12 cellular contexts compared by ENCODE assay signal in the genomic region with DNA sequence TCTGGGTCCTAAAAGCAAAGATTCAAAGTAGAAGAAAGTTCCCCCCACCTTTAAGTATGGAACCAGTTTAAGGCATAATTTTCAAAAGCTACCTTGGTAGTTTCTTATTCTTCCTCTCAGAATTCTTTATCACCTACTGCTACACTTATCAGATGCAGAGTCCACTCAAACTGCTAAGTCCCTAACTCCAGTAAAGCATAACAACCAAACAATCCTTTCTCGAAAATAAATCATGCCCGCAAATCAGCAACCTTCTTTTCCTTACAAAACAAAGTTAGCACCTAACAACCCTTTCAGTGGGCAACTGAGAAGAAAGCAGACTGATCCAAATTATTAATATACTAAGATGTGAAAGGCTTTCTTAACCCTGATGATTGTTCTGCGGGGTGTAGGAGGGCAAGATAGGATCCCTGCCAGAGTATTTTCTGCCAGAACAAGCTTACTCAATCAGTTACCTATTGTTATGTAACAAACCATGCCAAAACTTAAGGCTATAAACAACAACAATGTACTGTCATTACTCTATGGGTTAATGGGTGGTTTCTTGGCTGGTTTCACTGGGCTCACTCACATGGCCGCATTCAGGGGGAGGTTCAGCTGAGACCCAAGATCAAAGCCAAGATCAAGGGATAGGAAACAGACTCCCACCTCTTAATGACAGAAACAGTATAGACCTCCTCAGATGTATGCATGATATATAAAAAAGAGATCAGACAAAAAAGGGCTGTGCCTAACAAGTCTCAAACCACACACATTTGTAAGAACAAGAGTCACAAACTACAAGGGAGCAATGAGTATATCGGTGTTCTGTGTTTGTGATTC. TPM values are rescaled to one million over a fixed set of nuclear protein-coding genes. Genes with fewer than 3 reads are reported as not detected.
DNase-seq lines count a peak whose midpoint lies in the region; ATAC-seq, FAIRE-seq and TF ChIP-seq lines count a peak whose summit lies in the region.
"Had no signal": no experiment of that assay in that cellular context is flagged by ENCODE, and none has a peak within 500 bp of the region (broad histone marks: within the 10 kb centered on the region; RNA-seq: fewer than 3 reads in every experiment).

No MANE protein-coding gene starts in this region.

- peaks cover 14% of the 10 kb centered on the region for H4K20me1 ChIP-seq in HepG2 (ENCODE audit: insufficient read depth, low read length)

- TF ChIP-seq RAD21 in HepG2 (CRISPR knock-in tag; IDR thresholded peaks at IDR 0.05) = no peak

- peaks cover 38% of the 10 kb centered on the region for H3K79me2 ChIP-seq in HepG2 (ENCODE audit: insufficient read depth, low read length)

- H3K36me3 ChIP-seq in right lobe of liver (no peaks in the 10 kb centered on the region), HepG2 (replicated peaks in 1 of 2; ENCODE audit: control insufficient read depth in 1 of 2, insufficient read depth in 2 of 2, low read length in 2 of 2) (no peaks in the 10 kb centered on the region), left lung (no peaks in the 10 kb centered on the region), vagina (no peaks in the 10 kb centered on the region)
- H3K36me3 ChIP-seq: BE2C, prostate gland had no signal

- ATAC-seq in right lobe of liver (peak; percentile 51 to 65 (median 59)), HepG2 (no peak), left lung (peak; percentile 42)

- no peak overlapping the region for H3K4me2 ChIP-seq in HepG2 (ENCODE audit: low read depth, low read length)

- WGBS in right lobe of liver (ENCODE audit: insufficient coverage, low coverage, low lambda C conversion rate, missing lambda C conversion rate) = 46% methylated on average over 5 of the region's 5 CpGs
- WGBS in HepG2 (ENCODE audit: low lambda C conversion rate) = 87% methylated on average over 5 of the region's 5 CpGs

- TF ChIP-seq CTCF in right lobe of liver (IDR thresholded peaks at IDR 0.05) (no peak), HepG2 (CRISPR knock-in tag; IDR thresholded peaks at IDR 0.05) (no peak), left lung (IDR thresholded peaks at IDR 0.05) (no peak), vagina (IDR thresholded peaks at IDR 0.05) (no peak)

- H3K27ac ChIP-seq in right lobe of liver (no peak overlapping the region), HepG2 (ENCODE audit: extremely low read length, insufficient read depth, low read length) (no peak overlapping the region), left lung (peak overlapping the region in 1 of 2 donors; percentile 3), vagina (peak overlapping the region; percentile 23)
- H3K27ac ChIP-seq: prostate gland had no signal

- no peak for DNase-seq in right lobe of liver
- no peak for DNase-seq in HepG2 (ENCODE audit: low spot score)
- DNase-seq in activated T-helper 1 cell treated with anti-CD3 and anti-CD28 coated beads, Interleukin-12 subunit alpha, Interleukin-12 subunit beta, Interleukin-2, Interleukin-4 antibody, amounts not matched to agents 30 ng/mL and 10 ng/mL and 1 ng/mL, durations not matched to agents 14 hours and 24 hours and 36 hours (ENCODE audit: low spot score) = no peak
- no peak for DNase-seq in left lung
- DNase-seq in vagina (ENCODE audit: extremely low spot score in 2 of 2) = no peak
- DNase-seq in SKM-1 (lab: John Stamatoyannopoulos, UW; ENCODE audit: unreplicated experiment) = no peak
- DNase-seq in HT-29 (ENCODE audit: low spot score) = no peak
- no peak for DNase-seq in activated effector memory CD4-positive, alpha-beta T cell treated with Interleukin-2 at 50 U/mL for 16 hours
- DNase-seq: BE2C, GOT3, NCI-H510A had no signal

- CTCF ChIA-PET in HepG2 (lab: Yijun Ruan, JAX; ENCODE audit: low intra/inter-chr PET ratio, low total read pairs) = interaction anchor here (1.1 kb wide), 1 partner anchor 169 kb away, joined by 5 read pairs; no protein-coding TSS in a partner anchor

- in situ Hi-C loops in HepG2 (cut with HindIII; ENCODE audit: extremely low pct_ligation_motif_present, low pct_unique_long_range_greater_than_20kb) = loop anchor here (25.0 kb wide), 1 partner anchor 173 kb away; no protein-coding TSS in a partner anchor

- H2AFZ ChIP-seq in HepG2 (ENCODE audit: low read length) = no peak overlapping the region

- H3K9me3 Mint-ChIP-seq in activated T-helper 1 cell treated with anti-CD3 and anti-CD28 coated beads, Interleukin-12 subunit alpha, Interleukin-12 subunit beta, Interleukin-2, Interleukin-4 antibody, amounts not matched to agents 30 ng/mL and 10 ng/mL and 1 ng/mL, durations not matched to agents 14 hours and 24 hours and 36 hours = peaks cover 4% of the 10 kb centered on the region

- POLR2A ChIA-PET in HepG2 (lab: Yijun Ruan, JAX) = no interaction called here

- H3K4me3 Mint-ChIP-seq in activated T-helper 1 cell treated with anti-CD3 and anti-CD28 coated beads, Interleukin-12 subunit alpha, Interleukin-12 subunit beta, Interleukin-2, Interleukin-4 antibody, amounts not matched to agents 30 ng/mL and 10 ng/mL and 1 ng/mL, durations not matched to agents 14 hours and 24 hours and 36 hours = no peak overlapping the region

- no peaks in the 10 kb centered on the region for H3K27me3 Mint-ChIP-seq in activated T-helper 1 cell treated with anti-CD3 and anti-CD28 coated beads, Interleukin-12 subunit alpha, Interleukin-12 subunit beta, Interleukin-2, Interleukin-4 antibody, amounts not matched to agents 30 ng/mL and 10 ng/mL and 1 ng/mL, durations not matched to agents 14 hours and 24 hours and 36 hours (ENCODE audit: insufficient read depth)

- no peak for TF ChIP-seq EP300 in HepG2 (IDR thresholded peaks at IDR 0.05; ENCODE audit: low read depth in 2 of 2, low read length in 2 of 2)
- TF ChIP-seq EP300 in HepG2 (CRISPR knock-in tag; IDR thresholded peaks at IDR 0.05; ENCODE audit: borderline replicate concordance) = no peak

- intact Hi-C loops in right lobe of liver (cut with DNase I) (no loop called here), HepG2 (cut with micrococcal nuclease; ENCODE audit: unreplicated experiment) (no loop called here), left lung (cut with DNase I) (no loop called here), vagina (cut with DNase I) (no loop called here)
- intact Hi-C loops in activated T-helper 1 cell treated with anti-CD3 and anti-CD28 coated beads, Interleukin-12 subunit alpha, Interleukin-12 subunit beta, Interleukin-2, Interleukin-4 antibody, amounts not matched to agents 30 ng/mL and 10 ng/mL and 1 ng/mL, durations not matched to agents 14 hours and 24 hours and 36 hours (cut with micrococcal nuclease) = loop anchor here (1.0 to 2.0 kb wide), 3 partner anchors 15 to 36 kb away; no protein-coding TSS in a partner anchor

- H3K36me3 Mint-ChIP-seq in activated T-helper 1 cell treated with anti-CD3 and anti-CD28 coated beads, Interleukin-12 subunit alpha, Interleukin-12 subunit beta, Interleukin-2, Interleukin-4 antibody, amounts not matched to agents 30 ng/mL and 10 ng/mL and 1 ng/mL, durations not matched to agents 14 hours and 24 hours and 36 hours (ENCODE audit: low read depth) = peaks cover 22% of the 10 kb centered on the region

- H3K4me1 ChIP-seq in right lobe of liver = peaks cover 0 to 10% (median 0%) of the 10 kb centered on the region in 4 donors
- H3K4me1 ChIP-seq in HepG2 (ENCODE audit: insufficient read depth, low read length) = peaks cover 7% of the 10 kb centered on the region; the same call in 1 of the 2 replicates
- H3K4me1 ChIP-seq in left lung = peaks cover 8 to 18% of the 10 kb centered on the region in 2 donors
- H3K4me1 ChIP-seq in vagina = peaks cover 50% of the 10 kb centered on the region
- H3K4me1 ChIP-seq: BE2C had no signal

- FAIRE-seq in HepG2 (lab: Jason Lieb, UNC) = no peak

- H3K4me3 ChIP-seq in right lobe of liver (no peak overlapping the region), HepG2 (replicated peaks in 1 of 3; ENCODE audit: insufficient read depth in 1 of 3, low read depth in 2 of 3, low read length in 3 of 3) (no peak overlapping the region), left lung (no peak overlapping the region), vagina (no peak overlapping the region)
- H3K4me3 ChIP-seq: prostate gland had no signal

- H3K27me3 ChIP-seq in right lobe of liver = no peaks in the 10 kb centered on the region
- no peaks in the 10 kb centered on the region for H3K27me3 ChIP-seq in HepG2 (ENCODE audit: control insufficient read depth in 1 of 2, insufficient read depth in 2 of 2, low read length in 2 of 2)
- H3K27me3 ChIP-seq in left lung = no peaks in the 10 kb centered on the region
- no peaks in the 10 kb centered on the region for H3K27me3 ChIP-seq in vagina
- H3K27me3 ChIP-seq: BE2C had no signal

- BruUV-seq in HepG2 (replicated peaks; lab: Mats Ljungman, UMichigan) = no TSS peak

- H3K9ac ChIP-seq in HepG2 (ENCODE audit: insufficient read depth, low read depth, low read length) = no peak overlapping the region

- no peak for TF ChIP-seq POLR2A in right lobe of liver (IDR thresholded peaks at IDR 0.05)
- TF ChIP-seq POLR2A in HepG2 (IDR thresholded peaks at IDR 0.05; ENCODE audit: insufficient read depth in 1 of 2, low read depth in 2 of 2, low read length in 2 of 2) = no peak
- TF ChIP-seq POLR2A in vagina (IDR thresholded peaks at IDR 0.05) = no peak

- H3K9me3 ChIP-seq in right lobe of liver (no peaks in the 10 kb centered on the region), HepG2 (ENCODE audit: low read length) (no peaks in the 10 kb centered on the region), left lung (no peaks in the 10 kb centered on the region), vagina (no peaks in the 10 kb centered on the region)
- H3K9me3 ChIP-seq: BE2C, prostate gland had no signal

- peaks cover 60% of the 10 kb centered on the region for H3K4me1 Mint-ChIP-seq in activated T-helper 1 cell treated with anti-CD3 and anti-CD28 coated beads, Interleukin-12 subunit alpha, Interleukin-12 subunit beta, Interleukin-2, Interleukin-4 antibody, amounts not matched to agents 30 ng/mL and 10 ng/mL and 1 ng/mL, durations not matched to agents 14 hours and 24 hours and 36 hours (ENCODE audit: low read depth)

- H3K27ac Mint-ChIP-seq in activated T-helper 1 cell treated with anti-CD3 and anti-CD28 coated beads, Interleukin-12 subunit alpha, Interleukin-12 subunit beta, Interleukin-2, Interleukin-4 antibody, amounts not matched to agents 30 ng/mL and 10 ng/mL and 1 ng/mL, durations not matched to agents 14 hours and 24 hours and 36 hours = peak overlapping the region; percentile 56

RNA-seq across cellular contexts. Expression of gene CCDC6, which starts 42.0 kb away (rescaled TPM):
- total RNA-seq in right lobe of liver = 10 to 100 TPM in 5 of 6 experiments, 1 to 10 TPM in 1; 9.2 to 20.4 (median 14.8) TPM
- 18.3 and 34.1 TPM in 2 replicates for total RNA-seq in HepG2 (2016; rRNA removed; fragmentation: Illumina TruSeq; extraction: Trizol)
- 4.9 and 5.1 TPM in 2 replicates for total RNA-seq in HepG2 (2016; cell fraction: cytosol; rRNA removed; fragmentation: Illumina TruSeq; extraction: Trizol; ENCODE audit: low read depth)
- 17.2 and 31.8 TPM in 2 replicates for total RNA-seq in HepG2 (2016; cell fraction: insoluble cytoplasmic fraction; rRNA removed; fragmentation: Illumina TruSeq; extraction: Trizol)
- total RNA-seq in HepG2 (2016; cell fraction: membrane; rRNA removed; fragmentation: Illumina TruSeq; extraction: Trizol) = 24.4 and 29.6 TPM in 2 replicates
- 22.7 and 23.4 TPM in 2 replicates for total RNA-seq in HepG2 (2016; cell fraction: nucleus; rRNA removed; fragmentation: Illumina TruSeq; extraction: Trizol)
- 15.4 and 17.9 TPM in 2 replicates for polyA plus RNA-seq in HepG2 (2011; rRNA removed)
- polyA plus RNA-seq in HepG2 (2011; cell fraction: cytosol; rRNA removed) = 12.4 and 14.6 TPM in 2 replicates
- 6.3 and 7.6 TPM in 2 replicates for polyA plus RNA-seq in HepG2 (2011; cell fraction: nucleus; rRNA removed)
- polyA plus RNA-seq in HepG2 (2012) = 15.0 and 16.0 TPM in 2 replicates
- 4.1 and 4.6 TPM in 2 replicates for polyA plus RNA-seq in HepG2 (2016; cell fraction: cytosol; fragmentation: Illumina TruSeq; extraction: Trizol; ENCODE audit: low read depth)
- polyA plus RNA-seq in HepG2 (2016; cell fraction: insoluble cytoplasmic fraction; fragmentation: Illumina TruSeq; extraction: Trizol; ENCODE audit: low read depth) = 30.5 and 32.8 TPM in 2 replicates
- 14.5 and 19.3 TPM in 2 replicates for polyA plus RNA-seq in HepG2 (2016; cell fraction: membrane; fragmentation: Illumina TruSeq; extraction: Trizol; ENCODE audit: low read depth)
- polyA plus RNA-seq in HepG2 (2016; cell fraction: nucleus; fragmentation: Illumina TruSeq; extraction: Trizol; ENCODE audit: insufficient read depth, low read depth) = 17.8 and 18.7 TPM in 2 replicates
- polyA minus RNA-seq in HepG2 (2011; rRNA and poly(A)+ RNA removed; ENCODE audit: low replicate concordance) = 30.5 and 36.4 TPM in 2 replicates
- polyA minus RNA-seq in HepG2 (2011; cell fraction: cytosol; rRNA and poly(A)+ RNA removed) = 29.7 and 30.0 TPM in 2 replicates
- polyA minus RNA-seq in HepG2 (2011; cell fraction: nucleus; rRNA and poly(A)+ RNA removed) = 26.0 and 32.1 TPM in 2 replicates
- total RNA-seq in activated T-helper 1 cell treated with anti-CD3 and anti-CD28 coated beads, Interleukin-12 subunit alpha, Interleukin-12 subunit beta, Interleukin-2, Interleukin-4 antibody, amounts not matched to agents 30 ng/mL and 10 ng/mL and 1 ng/mL, durations not matched to agents 14 hours and 24 hours and 36 hours = 97.6 and 103 TPM in 2 replicates
- total RNA-seq in left lung = 10 to 100 TPM; 55.9 to 76.6 TPM
- 47.4 TPM for total RNA-seq in vagina
- 15.7 and 18.5 TPM in 2 replicates for total RNA-seq in HT-29 (2014; rRNA removed; shearing (Covaris generic))
